Comparison of ENCODE assay signal across 21 cellular contexts in the genomic region with DNA sequence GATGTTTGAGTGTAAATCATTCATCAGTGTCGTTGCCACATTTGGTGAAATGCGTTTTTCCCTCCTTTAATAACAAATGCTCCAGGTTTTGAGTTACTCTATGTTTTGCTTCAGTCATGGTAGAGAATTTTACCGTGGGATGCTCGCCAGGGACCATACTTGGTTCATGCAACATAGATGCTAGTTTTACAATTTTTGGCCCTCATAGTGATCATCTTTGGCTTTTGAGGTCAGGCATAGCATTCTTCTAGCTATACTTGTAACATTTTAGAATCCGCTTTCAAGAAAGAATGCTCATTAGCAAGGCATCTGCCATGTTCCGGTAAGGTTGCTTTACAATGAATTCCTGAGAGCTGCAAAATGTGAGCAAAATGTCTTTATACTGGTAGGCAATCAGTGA.
DNase-seq lines count a peak whose midpoint lies in the region; ATAC-seq, FAIRE-seq and TF ChIP-seq lines count a peak whose summit lies in the region.
"Had no signal": no experiment of that assay in that cellular context is flagged by ENCODE, and none has a peak within 500 bp of the region (broad histone marks: within the 10 kb centered on the region; RNA-seq: fewer than 3 reads in every experiment).

No MANE protein-coding gene starts in this region.

- no peak for ATAC-seq in GM19328 (IDR thresholded peaks at IDR 0.05; ENCODE audit: unreplicated experiment)
- ATAC-seq: A549 had no signal

- no peak for TF ChIP-seq CTCF in AG09319 (IDR thresholded peaks at IDR 0.05; ENCODE audit: low read depth, low read length)

- peak; percentile 4 for FAIRE-seq in GM19239 (lab: Jason Lieb, UNC)
- FAIRE-seq: A549, GM12892 had no signal

- DNase-seq in AG09319 (ENCODE audit: extremely low read depth, low read depth) (peak; percentile 73), GM19239 (ENCODE audit: insufficient read length, low spot score) (no peak), astrocyte of the hippocampus (ENCODE audit: low read depth, low spot score) (peak; percentile 15), skeletal muscle cell (ENCODE audit: low read depth) (peak; percentile 47), OCI-M1 (lab: John Stamatoyannopoulos, UW) (no peak), NCI-H345 treated with DMSO at 0.1 percent for 48 hours (lab: John Stamatoyannopoulos, UW; ENCODE audit: unreplicated experiment) (no peak)
- DNase-seq: BE2C; CD8-positive, alpha-beta memory T cell; DND-41; GF-D8; H9; Kasumi-1; NCI-H1105; NCI-H187; NCI-H226; NK-92 treated with Interleukin-12 subunit alpha and Interleukin-12 subunit beta, amount 100 ng/mL, for 24 hours; SJCRH30; SW 1271 had no signal

- H3K4me3 ChIP-seq in skeletal muscle cell (ENCODE audit: low read depth, low read length), result no peak overlapping the region
- H3K4me3 ChIP-seq: A549, SJCRH30 had no signal

Comparison
In these comparisons a context has a peak if more than half of its experiments do, and no peak if none do; other contexts are left out.
1. DNase-seq: peak in AG09319 (single experiment), astrocyte of the hippocampus (single experiment) and skeletal muscle cell (single experiment); none in GM19239 (single experiment), OCI-M1 (single experiment) and NCI-H345 treated with DMSO at 0.1 percent for 48 hours (single experiment).